In the genomic region with DNA sequence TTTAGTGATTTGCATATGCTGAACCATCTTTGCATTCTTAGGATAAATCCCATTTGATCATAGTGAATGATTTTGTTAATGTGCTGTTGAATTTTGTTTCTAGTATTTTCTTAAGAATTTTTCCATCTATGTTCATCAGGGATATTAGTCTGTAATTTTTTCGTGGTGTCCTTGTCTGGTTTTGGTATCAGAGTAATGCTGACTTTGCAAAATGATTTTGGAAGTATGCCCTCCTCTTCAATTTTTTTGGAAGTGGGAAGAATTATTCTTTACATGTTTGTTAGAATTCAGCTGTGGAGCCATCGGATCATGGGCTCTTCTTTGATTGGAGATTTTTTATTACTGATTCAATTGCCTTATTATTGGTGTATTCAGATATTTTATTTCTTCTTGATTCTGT, we compare ENCODE assay signal across 23 cellular contexts.
"Had no signal": no experiment of that assay in that cellular context is flagged by ENCODE, and none has a peak within 500 bp of the region (broad histone marks: within the 10 kb centered on the region; RNA-seq: fewer than 3 reads in every experiment).

No MANE protein-coding gene starts in this region.

- FAIRE-seq: endothelial cell of umbilical vein had no signal

- H3K4me1 Mint-ChIP-seq: immature natural killer cell; mesothelial cell of epicardium; naive thymus-derived CD8-positive, alpha-beta T cell had no signal

- H3K4me3 ChIP-seq: coronary artery, dorsolateral prefrontal cortex, esophagus muscularis mucosa, gastroesophageal sphincter, heart left ventricle, hepatocyte, left lung, lower lobe of right lung, mucosa of descending colon had no signal

- H3K27ac Mint-ChIP-seq: immature natural killer cell; mesothelial cell of epicardium; naive B cell; naive thymus-derived CD8-positive, alpha-beta T cell had no signal

- DNase-seq: dermis blood vessel endothelial cell; dorsolateral prefrontal cortex; effector CD4-positive, alpha-beta T cell; effector memory CD4-positive, alpha-beta T cell; foreskin keratinocyte; heart left ventricle; hypothalamus; immature natural killer cell; islet precursor cell; left cardiac atrium; left lung; left ventricle myocardium superior; lower lobe of right lung; mesenchymal stem cell; mucosa of descending colon; naive B cell; naive thymus-derived CD8-positive, alpha-beta T cell had no signal

- ATAC-seq: foreskin keratinocyte; gastroesophageal sphincter; heart left ventricle; left cardiac atrium; left lung; left ventricle myocardium superior; lower lobe of right lung; mucosa of descending colon; naive thymus-derived CD8-positive, alpha-beta T cell had no signal

- H2AFZ ChIP-seq: hepatocyte had no signal

- H3K79me2 ChIP-seq: hepatocyte had no signal

- H3K36me3 ChIP-seq: esophagus muscularis mucosa, gastroesophageal sphincter, heart left ventricle, left lung, lower lobe of right lung had no signal

- H3K27ac ChIP-seq: coronary artery, dorsolateral prefrontal cortex, esophagus muscularis mucosa, foreskin keratinocyte, gastroesophageal sphincter, heart left ventricle, hepatocyte, left lung, lower lobe of right lung had no signal

- H3K36me3 Mint-ChIP-seq: mesothelial cell of epicardium had no signal

- H3K4me3 Mint-ChIP-seq: immature natural killer cell; mesothelial cell of epicardium; naive B cell; naive thymus-derived CD8-positive, alpha-beta T cell had no signal

- H3K4me1 ChIP-seq: esophagus muscularis mucosa, foreskin keratinocyte, gastroesophageal sphincter, heart left ventricle, left lung, lower lobe of right lung had no signal

- H3K4me2 ChIP-seq: hepatocyte had no signal

- H3K27me3 ChIP-seq: foreskin keratinocyte, gastroesophageal sphincter, hepatocyte, left lung had no signal

- H3K9me3 ChIP-seq: gastroesophageal sphincter, lower lobe of right lung, mucosa of descending colon had no signal
